Comparison of ENCODE assay signal across 13 cellular contexts in the genomic region with DNA sequence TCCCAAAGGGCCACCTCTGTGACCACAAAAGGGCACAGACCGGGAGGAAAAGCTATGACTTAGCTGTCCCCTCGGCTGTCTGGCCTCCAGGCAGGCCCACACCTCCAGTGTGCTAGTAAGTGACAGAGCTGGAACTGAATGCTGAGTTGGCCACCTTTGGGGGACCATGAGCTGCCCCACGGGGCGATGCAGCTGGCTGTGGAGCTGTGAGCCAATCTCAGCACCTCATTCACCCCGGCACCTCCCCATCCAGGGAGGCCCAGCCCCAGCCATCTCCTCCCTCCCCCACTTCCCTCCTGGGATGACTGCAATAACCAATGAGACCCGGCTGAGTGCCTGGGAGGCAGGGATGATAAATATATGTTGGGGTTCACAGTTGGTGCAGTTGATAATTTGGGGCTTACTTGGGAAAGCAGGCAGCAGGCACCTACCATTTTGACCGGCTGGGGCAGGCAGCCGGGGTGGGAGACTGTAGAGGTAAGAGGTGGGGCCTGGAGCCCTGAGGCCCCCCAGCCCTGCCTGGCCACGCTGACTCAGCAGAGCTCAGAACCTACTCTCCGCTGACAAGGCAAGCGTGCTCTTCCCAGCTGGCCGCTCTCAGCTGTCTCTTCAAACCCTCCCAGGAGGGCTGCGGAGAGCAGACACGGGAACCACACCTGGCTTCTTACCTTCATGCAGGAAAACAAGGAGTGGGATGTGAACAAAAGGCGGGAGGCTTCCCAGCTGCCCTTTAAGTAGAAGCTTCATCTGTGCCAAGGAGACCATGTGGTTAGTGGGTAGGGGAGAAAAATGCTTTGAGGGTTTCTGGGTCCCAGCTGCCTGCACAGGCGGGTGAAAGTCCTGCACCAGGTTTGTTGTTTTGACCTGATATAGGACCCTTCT. TPM values are rescaled to one million over a fixed set of nuclear protein-coding genes. Genes with fewer than 3 reads are reported as not detected.
DNase-seq lines count a peak whose midpoint lies in the region; ATAC-seq and TF ChIP-seq lines count a peak whose summit lies in the region.
"Had no signal": no experiment of that assay in that cellular context is flagged by ENCODE, and none has a peak within 500 bp of the region (broad histone marks: within the 10 kb centered on the region; RNA-seq: fewer than 3 reads in every experiment).

No MANE protein-coding gene starts in this region.

- no TSS peak for BruUV-seq in Calu3 (replicated peaks; lab: Mats Ljungman, UMichigan)

- H3K27ac ChIP-seq in BLaER1 treated with 17β-estradiol and CSF1 and Interleukin-3, amounts not matched to agents 10 nM and 100 nM, result peak overlapping the region in 7 of 11 experiments; percentile 7 to 54 (median 23); a peak in 8 of 22 replicates
- no peak overlapping the region for H3K27ac ChIP-seq in endodermal cell (ENCODE audit: low read depth, low read length)
- H3K27ac ChIP-seq in substantia nigra (ENCODE audit: low read depth, low read length, poor library complexity, severe bottlenecking), result no peak overlapping the region
- H3K27ac ChIP-seq: esophagus muscularis mucosa, vagina had no signal

- peak overlapping the region; percentile 70 to 95 (median 87) for H3K4me2 ChIP-seq in BLaER1 treated with 17β-estradiol and CSF1 and Interleukin-3, amounts not matched to agents 10 nM and 100 nM

- H3K4me1 Mint-ChIP-seq in endodermal cell (peaks cover 22% of the 10 kb centered on the region), Calu3 (ENCODE audit: low read depth, unreplicated experiment) (peaks cover 12% of the 10 kb centered on the region)

- no peaks in the 10 kb centered on the region for H3K9me3 Mint-ChIP-seq in endodermal cell
- H3K9me3 Mint-ChIP-seq in Calu3 (ENCODE audit: low read depth, unreplicated experiment), result no peaks in the 10 kb centered on the region

- no peaks in the 10 kb centered on the region for H3K36me3 ChIP-seq in BLaER1 treated with 17β-estradiol and CSF1 and Interleukin-3, amounts not matched to agents 10 nM and 100 nM
- no peaks in the 10 kb centered on the region for H3K36me3 ChIP-seq in endodermal cell (ENCODE audit: control insufficient read depth, insufficient read depth, low read length)
- H3K36me3 ChIP-seq: esophagus muscularis mucosa, vagina had no signal

- no peak overlapping the region for H3K4me3 Mint-ChIP-seq in endodermal cell
- H3K4me3 Mint-ChIP-seq in Calu3 (ENCODE audit: low read depth, unreplicated experiment), result no peak overlapping the region
- H3K4me3 Mint-ChIP-seq: activated naive CD8-positive, alpha-beta T cell had no signal

- no peak overlapping the region for H3K4me3 ChIP-seq in BLaER1 treated with 17β-estradiol and CSF1 and Interleukin-3, amounts not matched to agents 10 nM and 100 nM
- no peak overlapping the region for H3K4me3 ChIP-seq in endodermal cell (ENCODE audit: low read length)
- H3K4me3 ChIP-seq: esophagus muscularis mucosa, vagina had no signal

- H3K4me1 ChIP-seq in BLaER1 treated with 17β-estradiol and CSF1 and Interleukin-3, amounts not matched to agents 10 nM and 100 nM, result peaks cover 17 to 27% (median 20%) of the 10 kb centered on the region in 10 experiments
- no peaks in the 10 kb centered on the region for H3K4me1 ChIP-seq in endodermal cell (ENCODE audit: control insufficient read depth, insufficient read depth, low read length)
- H3K4me1 ChIP-seq: esophagus muscularis mucosa, vagina had no signal

- H3K27me3 Mint-ChIP-seq in endodermal cell (ENCODE audit: insufficient read depth) (peaks cover 1% of the 10 kb centered on the region), Calu3 (ENCODE audit: unreplicated experiment) (peaks cover 13% of the 10 kb centered on the region)
- H3K27me3 Mint-ChIP-seq: activated naive CD8-positive, alpha-beta T cell had no signal

- TF ChIP-seq CTCF in endodermal cell (conservative IDR thresholded peaks at IDR 0.05), result no peak
- no peak for TF ChIP-seq CTCF in Calu3 (IDR thresholded peaks at IDR 0.05; ENCODE audit: unreplicated experiment)

- H4K20me1 ChIP-seq in BLaER1 treated with 17β-estradiol and CSF1 and Interleukin-3, amounts not matched to agents 10 nM and 100 nM, result no peaks in the 10 kb centered on the region

- H3K9ac ChIP-seq in BLaER1 treated with 17β-estradiol and CSF1 and Interleukin-3, amounts not matched to agents 10 nM and 100 nM, result peak overlapping the region in 7 of 11 experiments; percentile 1 to 51 (median 17); a peak in 9 of 22 replicates
- no peak overlapping the region for H3K9ac ChIP-seq in endodermal cell (ENCODE audit: extremely low read depth, low read length, poor library complexity, severe bottlenecking)

- CTCF ChIA-PET in Calu3 (lab: Charles Lee), result no interaction called here

- H3K27me3 ChIP-seq in BLaER1 treated with 17β-estradiol and CSF1 and Interleukin-3, amounts not matched to agents 10 nM and 100 nM, result no peaks in the 10 kb centered on the region
- H3K27me3 ChIP-seq in endodermal cell (ENCODE audit: control insufficient read depth, insufficient read depth, low read length, poor library complexity, severe bottlenecking), result no peaks in the 10 kb centered on the region
- H3K27me3 ChIP-seq: esophagus muscularis mucosa, vagina had no signal

- H3K9me3 ChIP-seq in BLaER1 treated with 17β-estradiol and CSF1 and Interleukin-3, amounts not matched to agents 10 nM and 100 nM (replicated peaks in 1 of 11), result no peaks in the 10 kb centered on the region
- no peaks in the 10 kb centered on the region for H3K9me3 ChIP-seq in endodermal cell (ENCODE audit: control insufficient read depth, low read length)
- H3K9me3 ChIP-seq: esophagus muscularis mucosa, vagina had no signal

- intact Hi-C loops in Calu3 (cut with micrococcal nuclease; ENCODE audit: unreplicated experiment), result no loop called here

- H3K36me3 Mint-ChIP-seq in endodermal cell (ENCODE audit: low read depth) (no peaks in the 10 kb centered on the region), Calu3 (ENCODE audit: insufficient read depth, unreplicated experiment) (peaks cover 5% of the 10 kb centered on the region)

- no peak for ATAC-seq in GM21786 (IDR thresholded peaks at IDR 0.05; ENCODE audit: unreplicated experiment)
- ATAC-seq: Right ventricle myocardium inferior had no signal

- DNase-seq in NCI-H1092 (lab: John Stamatoyannopoulos, UW) (peak; percentile 76), NCI-H2227 treated with DMSO at 0.1 percent for 48 hours (lab: John Stamatoyannopoulos, UW) (peak; percentile 50), endodermal cell (peak; percentile 77), Calu3 (no peak), substantia nigra (lab: John Stamatoyannopoulos, UW) (no peak)
- DNase-seq in central memory CD4-positive, alpha-beta T cell, result no peak
- DNase-seq: NCI-H1048 had no signal

- peak overlapping the region; percentile 44 for H3K27ac Mint-ChIP-seq in endodermal cell
- no peak overlapping the region for H3K27ac Mint-ChIP-seq in Calu3 (ENCODE audit: unreplicated experiment)
- H3K27ac Mint-ChIP-seq: activated naive CD8-positive, alpha-beta T cell had no signal

- WGBS in endodermal cell (ENCODE audit: insufficient coverage in 1 of 2, insufficient read length in 1 of 2), 2 experiments, result 70 to 79% methylated on average over 5 to 16 of the region's 16 CpGs

RNA-seq across cellular contexts. Expression of gene TESC, which starts 12.4 kb away (rescaled TPM):
- total RNA-seq in endodermal cell, result 10 to 100 TPM; 25.1 to 26.5 TPM
- polyA plus RNA-seq in endodermal cell (2013, experiment 1 of 2), result 7.3 TPM
- 8.3 TPM for polyA plus RNA-seq in endodermal cell (2013, experiment 2 of 2)
- 647 and 669 TPM in 2 replicates for total RNA-seq in Calu3 (2022)

Comparison
In these comparisons a context has a peak if more than half of its experiments do, and no peak if none do; other contexts are left out.
1. H3K27ac ChIP-seq: peak in BLaER1 treated with 17β-estradiol and CSF1 and Interleukin-3, amounts not matched to agents 10 nM and 100 nM (7 of 11); none in endodermal cell (single experiment) and substantia nigra (single experiment).
2. DNase-seq: peak in NCI-H1092 (single experiment), NCI-H2227 treated with DMSO at 0.1 percent for 48 hours (single experiment) and endodermal cell (single experiment); none in Calu3 (single experiment), substantia nigra (0 of 49) and central memory CD4-positive, alpha-beta T cell (single experiment).
3. RNA of gene TESC, which starts 12.4 kb away (total RNA-seq): 647 to 669 TPM in Calu3; 25.1 to 26.5 TPM in endodermal cell; every median in the first group is over 10 times any median in the second.